12 cellular contexts compared by ENCODE assay signal in genomic region chr13:24679686-24680085, GRCh38. TPM values are rescaled to one million over a fixed set of nuclear protein-coding genes. Genes with fewer than 3 reads are reported as not detected.
DNase-seq lines count a peak whose midpoint lies in the region; ATAC-seq lines count a peak whose summit lies in the region.
"Had no signal": no experiment of that assay in that cellular context is flagged by ENCODE, and none has a peak within 500 bp of the region (broad histone marks: within the 10 kb centered on the region; RNA-seq: fewer than 3 reads in every experiment).

No MANE protein-coding gene starts in this region.

- H3K36me3 ChIP-seq in CD4-positive, CD25-positive, alpha-beta regulatory T cell (ENCODE audit: control insufficient read depth, insufficient read depth, low read length), result no peaks in the 10 kb centered on the region
- H3K36me3 ChIP-seq in HUES48 (ENCODE audit: control insufficient read depth, insufficient read depth, low read length), result no peaks in the 10 kb centered on the region
- H3K36me3 ChIP-seq in mesodermal cell (ENCODE audit: control insufficient read depth, insufficient read depth, low read length), result no peaks in the 10 kb centered on the region

- DNase-seq in CD4-positive, CD25-positive, alpha-beta regulatory T cell, result no peak
- no peak for DNase-seq in activated naive CD8-positive, alpha-beta T cell treated with anti-CD3 and anti-CD28 coated beads for 36 hours
- DNase-seq in KG1 (lab: John Stamatoyannopoulos, UW), result no peak
- DNase-seq in AG08395 (ENCODE audit: low spot score), result no peak
- DNase-seq in cerebellar cortex (ENCODE audit: low spot score), result no peak
- no peak for DNase-seq in SW 1271 (lab: John Stamatoyannopoulos, UW)
- DNase-seq: C1 segment of cervical spinal cord, GF-D8 had no signal

- no peak for ATAC-seq in CD4-positive, CD25-positive, alpha-beta regulatory T cell (ENCODE audit: low read depth in 2 of 2)

- H3K4me1 ChIP-seq in CD4-positive, CD25-positive, alpha-beta regulatory T cell (ENCODE audit: control insufficient read depth, insufficient read depth, low read length, poor library complexity, severe bottlenecking), result peaks cover 26% of the 10 kb centered on the region
- H3K4me1 ChIP-seq in HUES48 (ENCODE audit: control insufficient read depth, insufficient read depth, low read length) (peaks cover 13% of the 10 kb centered on the region), mesodermal cell (ENCODE audit: control insufficient read depth, insufficient read depth, low read length, poor library complexity, severe bottlenecking) (peaks cover 19% of the 10 kb centered on the region)

- H3K27me3 ChIP-seq in CD4-positive, CD25-positive, alpha-beta regulatory T cell (ENCODE audit: control insufficient read depth, insufficient read depth, low read length), result peaks cover 12% of the 10 kb centered on the region
- peaks cover 32% of the 10 kb centered on the region for H3K27me3 ChIP-seq in HUES48 (ENCODE audit: control insufficient read depth, insufficient read depth, low read length)

- H3K9me3 Mint-ChIP-seq in CD4-positive, CD25-positive, alpha-beta regulatory T cell, result no peaks in the 10 kb centered on the region
- H3K9me3 Mint-ChIP-seq in activated naive CD8-positive, alpha-beta T cell treated with anti-CD3 and anti-CD28 coated beads for 36 hours, result no peaks in the 10 kb centered on the region
- H3K9me3 Mint-ChIP-seq: activated naive CD4-positive, alpha-beta T cell treated with anti-CD3 and anti-CD28 coated beads, Interleukin-2, amount 50 U/mL, for 72 hours had no signal

- peak overlapping the region in 2 of 3 donors; percentile 59 to 63 for H3K27ac Mint-ChIP-seq in CD4-positive, CD25-positive, alpha-beta regulatory T cell
- peak overlapping the region; percentile 10 for H3K27ac Mint-ChIP-seq in activated naive CD8-positive, alpha-beta T cell treated with anti-CD3 and anti-CD28 coated beads for 36 hours
- H3K27ac Mint-ChIP-seq: activated naive CD4-positive, alpha-beta T cell treated with anti-CD3 and anti-CD28 coated beads, Interleukin-2, amount 50 U/mL, for 72 hours had no signal

- peaks cover 67% of the 10 kb centered on the region for H3K27me3 Mint-ChIP-seq in CD4-positive, CD25-positive, alpha-beta regulatory T cell
- H3K27me3 Mint-ChIP-seq in activated naive CD8-positive, alpha-beta T cell treated with anti-CD3 and anti-CD28 coated beads for 36 hours, result peaks cover 43% of the 10 kb centered on the region

- H3K27ac ChIP-seq in CD4-positive, CD25-positive, alpha-beta regulatory T cell (ENCODE audit: insufficient read depth, low read length, poor library complexity, severe bottlenecking), result no peak overlapping the region
- H3K27ac ChIP-seq in HUES48 (ENCODE audit: low read depth, low read length) (no peak overlapping the region), mesodermal cell (ENCODE audit: low read depth, low read length, severe bottlenecking) (no peak overlapping the region)

- 66 to 77% methylated on average over 5 to 6 of the region's 6 CpGs for WGBS in mesodermal cell (ENCODE audit: insufficient coverage in 2 of 2), 2 experiments

- no peaks in the 10 kb centered on the region for H3K36me3 Mint-ChIP-seq in CD4-positive, CD25-positive, alpha-beta regulatory T cell
- H3K36me3 Mint-ChIP-seq in activated naive CD8-positive, alpha-beta T cell treated with anti-CD3 and anti-CD28 coated beads for 36 hours, result no peaks in the 10 kb centered on the region
- H3K36me3 Mint-ChIP-seq: activated naive CD4-positive, alpha-beta T cell treated with anti-CD3 and anti-CD28 coated beads, Interleukin-2, amount 50 U/mL, for 72 hours had no signal

- no peak overlapping the region for H3K9ac ChIP-seq in HUES48 (ENCODE audit: low read depth, low read length)

- H3K4me1 Mint-ChIP-seq in CD4-positive, CD25-positive, alpha-beta regulatory T cell, result peaks cover 15 to 31% (median 21%) of the 10 kb centered on the region in 4 donors
- H3K4me1 Mint-ChIP-seq in activated naive CD8-positive, alpha-beta T cell treated with anti-CD3 and anti-CD28 coated beads for 36 hours, result peaks cover 23% of the 10 kb centered on the region

- peak overlapping the region; percentile 20 to 82 (median 66) for H3K4me3 Mint-ChIP-seq in CD4-positive, CD25-positive, alpha-beta regulatory T cell
- H3K4me3 Mint-ChIP-seq in activated naive CD8-positive, alpha-beta T cell treated with anti-CD3 and anti-CD28 coated beads for 36 hours, result peak overlapping the region; percentile 45

- no peak overlapping the region for H3K4me3 ChIP-seq in CD4-positive, CD25-positive, alpha-beta regulatory T cell (ENCODE audit: low read depth, low read length)
- peak overlapping the region; percentile 69 for H3K4me3 ChIP-seq in HUES48 (ENCODE audit: low read depth, low read length)
- H3K4me3 ChIP-seq in mesodermal cell (ENCODE audit: extremely low read depth, insufficient read depth, low read length, poor library complexity, severe bottlenecking), result peak overlapping the region; percentile 40

- H3K9me3 ChIP-seq in CD4-positive, CD25-positive, alpha-beta regulatory T cell (ENCODE audit: control insufficient read depth in 2 of 2, low read length in 2 of 2), result no peaks in the 10 kb centered on the region
- no peaks in the 10 kb centered on the region for H3K9me3 ChIP-seq in HUES48 (ENCODE audit: control insufficient read depth, insufficient read depth, low read length)
- no peaks in the 10 kb centered on the region for H3K9me3 ChIP-seq in mesodermal cell (ENCODE audit: control insufficient read depth, low read length)

RNA-seq across cellular contexts. Expression of gene ATP12A, which starts 0.5 kb away (rescaled TPM):
- 0.17 TPM for total RNA-seq in CD4-positive, CD25-positive, alpha-beta regulatory T cell
- under 1 TPM in 2 of 4 donors, not detected in 2; 0.14 to 0.18 TPM for polyA plus RNA-seq in CD4-positive, CD25-positive, alpha-beta regulatory T cell
- under 1 TPM; 0.66 TPM for total RNA-seq in activated naive CD8-positive, alpha-beta T cell treated with anti-CD3 and anti-CD28 coated beads for 36 hours
- 0.22 TPM for polyA plus RNA-seq in mesodermal cell (2013, experiment 1 of 2)
- polyA plus RNA-seq in mesodermal cell (2013, experiment 2 of 2), result 0.20 TPM
- total RNA-seq: mononuclear cell had no signal
